8 cellular contexts compared by ENCODE assay signal in the genomic region with DNA sequence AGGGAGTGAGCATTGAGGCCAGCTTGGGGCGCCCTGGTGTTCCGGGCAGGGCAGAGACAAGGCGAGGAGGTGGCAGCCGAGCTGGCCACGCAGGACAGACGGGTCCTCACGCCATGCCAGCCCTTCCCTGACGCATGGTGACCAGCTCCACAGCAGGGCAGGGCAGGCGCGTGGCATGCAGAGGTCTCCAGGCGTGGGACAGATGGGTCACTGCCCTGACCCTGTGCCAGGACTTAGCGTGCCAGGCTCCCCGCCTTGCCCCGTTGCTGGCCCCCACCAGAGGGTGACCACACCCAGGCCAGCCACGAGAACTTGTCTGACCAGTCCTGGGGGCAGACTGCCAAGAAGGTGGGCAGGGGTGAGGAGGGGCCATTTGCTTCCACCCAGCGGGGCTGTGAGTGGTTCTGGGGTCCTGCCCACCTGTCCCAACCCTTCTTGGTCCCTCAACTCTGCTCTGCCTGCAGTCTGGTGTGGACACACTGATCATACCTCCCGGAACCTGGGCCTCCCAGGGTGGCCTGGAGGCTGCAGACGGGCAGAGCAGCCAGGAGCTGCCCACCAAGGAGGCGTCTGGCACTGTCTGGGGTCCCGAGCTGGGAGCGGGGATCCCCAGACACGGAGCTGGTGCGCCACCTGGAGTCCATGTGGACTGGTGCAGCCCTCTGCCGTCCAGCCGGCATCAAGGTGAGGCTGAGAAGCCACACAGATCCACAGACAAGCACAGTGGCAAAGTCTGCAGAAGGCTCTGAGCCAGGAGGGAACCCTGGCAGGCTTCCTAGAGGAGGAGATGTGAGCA. TPM values are rescaled to one million over a fixed set of nuclear protein-coding genes. Genes with fewer than 3 reads are reported as not detected.
DNase-seq lines count a peak whose midpoint lies in the region; ATAC-seq lines count a peak whose summit lies in the region.

TSS of gene RNF224 (plus strand) at position 446 of the 796 bp plus-strand sequence. CDS start 834 bp downstream, outside the sequence.

- WGBS in esophagus, 2 donors = 22 to 28% methylated on average over 25 of the region's 25 CpGs

- H3K36me3 Mint-ChIP-seq in natural killer cell treated with Interleukin-12 subunit alpha and Interleukin-12 subunit beta and Interleukin-15 and Interleukin-18, amount 100 ng/mL, for 72 hours = no peaks in the 10 kb centered on the region

- peaks cover 3 to 7% of the 10 kb centered on the region in 2 donors for H3K27me3 Mint-ChIP-seq in natural killer cell treated with Interleukin-12 subunit alpha and Interleukin-12 subunit beta and Interleukin-15 and Interleukin-18, amount 100 ng/mL, for 72 hours

- peaks cover 3 to 25% of the 10 kb centered on the region in 2 donors for H3K4me1 ChIP-seq in esophagus (ENCODE audit: control insufficient read depth in 2 of 2, insufficient read depth in 2 of 2, low read length in 1 of 2)

- H3K4me1 Mint-ChIP-seq in natural killer cell treated with Interleukin-12 subunit alpha and Interleukin-12 subunit beta and Interleukin-15 and Interleukin-18, amount 100 ng/mL, for 72 hours (ENCODE audit: low read depth in 2 of 2) = peaks cover 5 to 6% of the 10 kb centered on the region in 2 donors

- peak; percentile 79 for DNase-seq in CD1c-positive myeloid dendritic cell (ENCODE audit: extremely low spot score)
- peak; percentile 87 for DNase-seq in HPDE6-E6E7 (ENCODE audit: extremely low spot score)
- DNase-seq in OCI-M1 (lab: John Stamatoyannopoulos, UW) = peak; percentile 86
- peak; percentile 76 for DNase-seq in activated T-cell treated with anti-CD3 and anti-CD28 coated beads for 4 hours
- peak; percentile 78 for DNase-seq in natural killer cell treated with Interleukin-12 subunit alpha and Interleukin-12 subunit beta and Interleukin-15 and Interleukin-18, amount 100 ng/mL, for 72 hours (ENCODE audit: low spot score)
- peak; percentile 68 for DNase-seq in stimulated activated naive CD4-positive, alpha-beta T cell treated with Interleukin-2 at 50 U/mL for 16 hours (lab: John Stamatoyannopoulos, UW)

- H3K27me3 ChIP-seq in esophagus (ENCODE audit: control insufficient read depth in 1 of 2, insufficient read depth in 2 of 2, low read length in 2 of 2) = no peaks in the 10 kb centered on the region

- H3K27ac Mint-ChIP-seq in natural killer cell treated with Interleukin-12 subunit alpha and Interleukin-12 subunit beta and Interleukin-15 and Interleukin-18, amount 100 ng/mL, for 72 hours = no peak within 1 kb of the TSS

- H3K36me3 ChIP-seq in esophagus (ENCODE audit: control insufficient read depth in 2 of 2, insufficient read depth in 2 of 2, low read length in 1 of 2) = peaks cover 0 to 8% of the 10 kb centered on the region in 2 donors

- H3K9me3 ChIP-seq in esophagus (ENCODE audit: control insufficient read depth in 2 of 2, insufficient read depth in 1 of 2, low read depth in 1 of 2, low read length in 1 of 2) = no peaks in the 10 kb centered on the region

- no peaks in the 10 kb centered on the region for H3K9me3 Mint-ChIP-seq in natural killer cell treated with Interleukin-12 subunit alpha and Interleukin-12 subunit beta and Interleukin-15 and Interleukin-18, amount 100 ng/mL, for 72 hours

- H3K27ac ChIP-seq in esophagus (ENCODE audit: low read depth in 2 of 2, low read length in 1 of 2) = peak within 1 kb of the TSS; percentile 93 to 94

- ATAC-seq in natural killer cell treated with Interleukin-12 subunit alpha and Interleukin-12 subunit beta and Interleukin-15 and Interleukin-18, amount 100 ng/mL, for 72 hours = peak; percentile 26 to 34
- no peak for ATAC-seq in HG03378 (IDR thresholded peaks at IDR 0.05; ENCODE audit: unreplicated experiment)

- no peak within 1 kb of the TSS for H3K4me3 Mint-ChIP-seq in natural killer cell treated with Interleukin-12 subunit alpha and Interleukin-12 subunit beta and Interleukin-15 and Interleukin-18, amount 100 ng/mL, for 72 hours

- H3K4me3 ChIP-seq in esophagus (ENCODE audit: low read depth in 1 of 2, low read length in 2 of 2) = peak within 1 kb of the TSS; percentile 64 to 66

RNA-seq across cellular contexts. Expression of gene RNF224, which starts in this region (rescaled TPM):
- polyA plus RNA-seq in esophagus = 1 to 10 TPM; 3.7 to 5.5 TPM
- not detected for total RNA-seq in natural killer cell treated with Interleukin-12 subunit alpha and Interleukin-12 subunit beta and Interleukin-15 and Interleukin-18, amount 100 ng/mL, for 72 hours

Comparison
In these comparisons a context has a peak if more than half of its experiments do, and no peak if none do; other contexts are left out.
1. Peak in DNase-seq and ATAC-seq in natural killer cell treated with Interleukin-12 subunit alpha and Interleukin-12 subunit beta and Interleukin-15 and Interleukin-18, amount 100 ng/mL, for 72 hours; RNA of the gene not detected or under 1 TPM.